1 cellular context compared by ENCODE assay signal in the genomic region with DNA sequence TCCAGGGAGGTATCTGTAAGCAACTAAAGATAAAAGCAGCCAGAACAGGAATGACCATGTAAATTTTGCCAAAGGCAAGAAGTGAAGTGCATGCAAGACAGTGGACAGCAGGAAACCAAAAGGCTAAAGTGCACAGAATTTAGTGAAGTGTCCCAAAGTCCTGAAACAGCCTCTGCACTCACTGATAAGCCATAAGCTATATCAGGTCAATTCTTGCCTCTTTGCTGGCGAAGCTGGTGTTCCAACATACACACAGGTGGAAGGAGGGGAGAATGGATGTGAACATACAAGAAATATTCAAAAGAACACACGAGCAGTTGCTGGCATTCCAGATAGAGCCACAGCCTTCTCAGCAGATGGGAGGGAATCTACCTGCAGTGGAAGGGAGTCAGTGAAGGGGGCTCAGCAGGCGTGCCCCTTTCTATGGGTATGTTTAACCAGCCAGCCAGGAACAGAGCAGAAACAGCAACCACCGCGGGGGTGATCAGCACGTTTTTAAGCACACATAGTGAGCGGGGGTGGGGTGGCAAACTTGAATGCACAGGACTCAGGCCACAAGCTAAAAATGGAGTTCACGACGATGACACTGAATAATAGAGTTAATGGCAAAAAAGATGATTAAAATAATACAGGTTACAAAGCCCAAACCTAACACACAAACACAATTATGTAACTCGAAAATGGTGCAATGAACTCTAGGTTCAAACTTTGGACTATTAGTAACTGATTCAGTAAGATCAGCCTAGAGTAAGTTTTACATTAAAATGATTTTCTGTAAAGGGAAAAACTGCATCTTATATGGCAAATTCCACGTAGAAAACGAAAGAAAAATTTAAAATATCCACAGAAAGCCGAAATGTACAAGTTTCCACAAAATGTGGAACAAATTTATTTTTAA.
TF ChIP-seq lines count a peak whose summit lies in the region.

No MANE protein-coding gene starts in this region.

TF ChIP-seq in H1, 55 proteins besides CTCF, POLR2A, EP300 and RAD21:
- TF ChIP-seq KDM5A (IDR thresholded peaks at IDR 0.05; ENCODE audit: low read length) = no peak
- TF ChIP-seq ATF2 (IDR thresholded peaks at IDR 0.05; ENCODE audit: low read length) = no peak
- TF ChIP-seq, protein P1, sequence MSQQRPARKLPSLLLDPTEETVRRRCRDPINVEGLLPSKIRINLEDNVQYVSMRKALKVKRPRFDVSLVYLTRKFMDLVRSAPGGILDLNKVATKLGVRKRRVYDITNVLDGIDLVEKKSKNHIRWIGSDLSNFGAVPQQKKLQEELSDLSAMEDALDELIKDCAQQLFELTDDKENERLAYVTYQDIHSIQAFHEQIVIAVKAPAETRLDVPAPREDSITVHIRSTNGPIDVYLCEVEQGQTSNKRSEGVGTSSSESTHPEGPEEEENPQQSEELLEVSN (IDR thresholded peaks at IDR 0.05) = no peak
- peak; percentile 33; the same call in 1 of the 2 replicates for TF ChIP-seq POLR2AphosphoS5 (IDR thresholded peaks at IDR 0.05; ENCODE audit: low read depth, low read length)
- no peak for TF ChIP-seq SIRT6 (IDR thresholded peaks at IDR 0.05; ENCODE audit: low read length)
- peak; percentile 37 for TF ChIP-seq TAF7 (optimal IDR thresholded peaks at IDR 0.05; ENCODE audit: borderline replicate concordance, low read depth, low read length)
- no peak for TF ChIP-seq NRF1 (IDR thresholded peaks at IDR 0.05; ENCODE audit: low read depth, low read length)
- no peak for TF ChIP-seq TCF12 (IDR thresholded peaks at IDR 0.05; ENCODE audit: low read depth, low read length)
- no peak for TF ChIP-seq RFX5 (IDR thresholded peaks at IDR 0.05; ENCODE audit: borderline replicate concordance, low read depth, low read length)
- TF ChIP-seq CBX5 (IDR thresholded peaks at IDR 0.05; ENCODE audit: low read depth, low read length) = no peak
- TF ChIP-seq ASH2L (IDR thresholded peaks at IDR 0.05; ENCODE audit: low read length) = no peak
